8 cellular contexts compared by ENCODE assay signal in genomic region chr5:134003064-134003956, GRCh38. TPM values are rescaled to one million over a fixed set of nuclear protein-coding genes. Genes with fewer than 3 reads are reported as not detected.
DNase-seq lines count a peak whose midpoint lies in the region; ATAC-seq, FAIRE-seq and TF ChIP-seq lines count a peak whose summit lies in the region.

No MANE protein-coding gene starts in this region.

- no peak for TF ChIP-seq CTCF in HepG2 (CRISPR knock-in tag; IDR thresholded peaks at IDR 0.05)

- peak overlapping the region; percentile 97 for H3K27ac Mint-ChIP-seq in stimulated activated naive B cell treated with anti-CD40 and anti-IgM and Interleukin-4, amounts not matched to agents 10 μg/mL and 1 μg/mL and 100 μg/mL, for 72 hours

- FAIRE-seq in HepG2 (lab: Jason Lieb, UNC): no peak

- no peak; a peak in 1 of 4 replicates for TF ChIP-seq POLR2A in HepG2 (IDR thresholded peaks at IDR 0.05; ENCODE audit: insufficient read depth in 1 of 2, low read depth in 2 of 2, low read length in 2 of 2)

- peaks cover 29 to 45% of the 10 kb centered on the region in 2 donors for H3K36me3 Mint-ChIP-seq in stimulated activated naive B cell treated with anti-CD40 and anti-IgM and Interleukin-4, amounts not matched to agents 10 μg/mL and 1 μg/mL and 100 μg/mL, for 72 hours

- H3K9me3 Mint-ChIP-seq in stimulated activated naive B cell treated with anti-CD40 and anti-IgM and Interleukin-4, amounts not matched to agents 10 μg/mL and 1 μg/mL and 100 μg/mL, for 72 hours: no peaks in the 10 kb centered on the region

- under 1% methylated on average over 12 of the region's 18 CpGs for WGBS in HepG2 (ENCODE audit: low lambda C conversion rate)

- H3K27ac ChIP-seq in HepG2 (ENCODE audit: extremely low read length, insufficient read depth, low read length): peak overlapping the region; percentile 95

- no peak for TF ChIP-seq EP300 in HepG2 (IDR thresholded peaks at IDR 0.05; ENCODE audit: low read depth in 2 of 2, low read length in 2 of 2)
- TF ChIP-seq EP300 in HepG2 (CRISPR knock-in tag; IDR thresholded peaks at IDR 0.05; ENCODE audit: borderline replicate concordance): no peak

- TF ChIP-seq RAD21 in HepG2 (CRISPR knock-in tag; IDR thresholded peaks at IDR 0.05): no peak

- peaks cover 66% of the 10 kb centered on the region for H3K4me1 ChIP-seq in HepG2 (ENCODE audit: insufficient read depth, low read length)

- TSS peak; percentile 57 for BruUV-seq in HepG2 (replicated peaks; lab: Mats Ljungman, UMichigan)

- H3K9me3 ChIP-seq in MG63 (no peaks in the 10 kb centered on the region), HepG2 (ENCODE audit: low read length) (no peaks in the 10 kb centered on the region)

- peak overlapping the region; percentile 84 for H3K4me3 ChIP-seq in MG63
- H3K4me3 ChIP-seq in HepG2 (replicated peaks in 1 of 3; ENCODE audit: insufficient read depth in 1 of 3, low read depth in 2 of 3, low read length in 3 of 3): peak overlapping the region; percentile 92 to 96 (median 96)

- intact Hi-C loops in HepG2 (cut with micrococcal nuclease; ENCODE audit: unreplicated experiment): no loop called here

- H3K27me3 ChIP-seq in MG63: no peaks in the 10 kb centered on the region
- no peaks in the 10 kb centered on the region; a peak in 1 of 5 replicates for H3K27me3 ChIP-seq in HepG2 (ENCODE audit: control insufficient read depth in 1 of 2, insufficient read depth in 2 of 2, low read length in 2 of 2)

- peak overlapping the region; percentile 89 to 91 for H3K4me3 Mint-ChIP-seq in stimulated activated naive B cell treated with anti-CD40 and anti-IgM and Interleukin-4, amounts not matched to agents 10 μg/mL and 1 μg/mL and 100 μg/mL, for 72 hours

- no peak for DNase-seq in MG63
- peak; percentile 49 for DNase-seq in amniotic epithelial cell (ENCODE audit: low read depth)
- DNase-seq in HepG2 (ENCODE audit: low spot score): no peak
- DNase-seq in stimulated activated naive B cell treated with anti-CD40 and anti-IgM and Interleukin-4, amounts not matched to agents 10 μg/mL and 1 μg/mL and 100 μg/mL, for 72 hours: no peak
- DNase-seq in NCI-H1930 (lab: John Stamatoyannopoulos, UW): no peak
- no peak for DNase-seq in MV-4-11 (lab: John Stamatoyannopoulos, UW)
- DNase-seq in LoVo (ENCODE audit: low spot score): no peak

- H3K36me3 ChIP-seq in MG63: peaks cover 66% of the 10 kb centered on the region
- H3K36me3 ChIP-seq in HepG2 (replicated peaks in 1 of 2; ENCODE audit: control insufficient read depth in 1 of 2, insufficient read depth in 2 of 2, low read length in 2 of 2): peaks cover 3 to 6% of the 10 kb centered on the region in 2 experiments; a peak in 2 of 5 replicates

- CTCF ChIA-PET in HepG2 (lab: Yijun Ruan, JAX; ENCODE audit: low intra/inter-chr PET ratio, low total read pairs): no interaction called here

- POLR2A ChIA-PET in HepG2 (lab: Yijun Ruan, JAX): interaction anchor here (0.6 to 7.4 kb wide), 7 partner anchors 7 to 35 kb away, joined by 3 to 192 read pairs (median 7); partner anchors contain the start of gene C5orf15

- ATAC-seq in GM21360 (IDR thresholded peaks at IDR 0.05; ENCODE audit: unreplicated experiment): peak; percentile 3
- no peak for ATAC-seq in HepG2
- ATAC-seq in stimulated activated naive B cell treated with anti-CD40 and anti-IgM and Interleukin-4, amounts not matched to agents 10 μg/mL and 1 μg/mL and 100 μg/mL, for 72 hours (replicated peaks): peak; percentile 15 to 25

- peaks cover 40% of the 10 kb centered on the region for H4K20me1 ChIP-seq in HepG2 (ENCODE audit: insufficient read depth, low read length)

- H3K4me2 ChIP-seq in HepG2 (ENCODE audit: low read depth, low read length): peak overlapping the region; percentile 99

- H2AFZ ChIP-seq in HepG2 (ENCODE audit: low read length): no peak overlapping the region

- peaks cover 37 to 54% of the 10 kb centered on the region in 2 donors for H3K4me1 Mint-ChIP-seq in stimulated activated naive B cell treated with anti-CD40 and anti-IgM and Interleukin-4, amounts not matched to agents 10 μg/mL and 1 μg/mL and 100 μg/mL, for 72 hours

- H3K27me3 Mint-ChIP-seq in stimulated activated naive B cell treated with anti-CD40 and anti-IgM and Interleukin-4, amounts not matched to agents 10 μg/mL and 1 μg/mL and 100 μg/mL, for 72 hours: no peaks in the 10 kb centered on the region

- H3K9ac ChIP-seq in HepG2 (ENCODE audit: insufficient read depth, low read depth, low read length): peak overlapping the region; percentile 97

- H3K79me2 ChIP-seq in HepG2 (ENCODE audit: insufficient read depth, low read length): peaks cover 74% of the 10 kb centered on the region

- in situ Hi-C loops in HepG2 (cut with HindIII; ENCODE audit: extremely low pct_ligation_motif_present, low pct_unique_long_range_greater_than_20kb): no loop called here

TF ChIP-seq in HepG2, 621 proteins besides CTCF, POLR2A, EP300 and RAD21 (continues in another document):
- TF ChIP-seq ZKSCAN1 (IDR thresholded peaks at IDR 0.05; ENCODE audit: low read length) (peak; percentile 97), PTBP1 (IDR thresholded peaks at IDR 0.05; ENCODE audit: low read depth, low read length, poor library complexity, severe bottlenecking) (no peak), MXD1 (CRISPR knock-in tag; IDR thresholded peaks at IDR 0.05) (no peak), ZNF362 (CRISPR knock-in tag; IDR thresholded peaks at IDR 0.05; ENCODE audit: borderline replicate concordance) (peak; percentile 3; the same call in 1 of the 2 replicates)

RNA-seq across cellular contexts. Expression of gene VDAC1, which starts 1.5 kb away (rescaled TPM):
- total RNA-seq in MG63 (2014; rRNA removed; shearing (Covaris generic); ENCODE audit: low replicate concordance): 680 and 772 TPM in 2 replicates
- 380 and 481 TPM in 2 replicates for total RNA-seq in HepG2 (2016; rRNA removed; fragmentation: Illumina TruSeq; extraction: Trizol)
- total RNA-seq in HepG2 (2016; cell fraction: cytosol; rRNA removed; fragmentation: Illumina TruSeq; extraction: Trizol; ENCODE audit: low read depth): 142 and 143 TPM in 2 replicates
- 391 and 476 TPM in 2 replicates for total RNA-seq in HepG2 (2016; cell fraction: insoluble cytoplasmic fraction; rRNA removed; fragmentation: Illumina TruSeq; extraction: Trizol)
- 267 and 273 TPM in 2 replicates for total RNA-seq in HepG2 (2016; cell fraction: membrane; rRNA removed; fragmentation: Illumina TruSeq; extraction: Trizol)
- total RNA-seq in HepG2 (2016; cell fraction: nucleus; rRNA removed; fragmentation: Illumina TruSeq; extraction: Trizol): 160 and 168 TPM in 2 replicates
- polyA plus RNA-seq in HepG2 (2011; rRNA removed): 112 and 119 TPM in 2 replicates
- polyA plus RNA-seq in HepG2 (2011; cell fraction: cytosol; rRNA removed): 99.4 and 136 TPM in 2 replicates
- 68.8 and 87.6 TPM in 2 replicates for polyA plus RNA-seq in HepG2 (2011; cell fraction: nucleus; rRNA removed)
- polyA plus RNA-seq in HepG2 (2012): 283 and 305 TPM in 2 replicates
- 122 and 132 TPM in 2 replicates for polyA plus RNA-seq in HepG2 (2016; cell fraction: cytosol; fragmentation: Illumina TruSeq; extraction: Trizol; ENCODE audit: low read depth)
- 522 and 545 TPM in 2 replicates for polyA plus RNA-seq in HepG2 (2016; cell fraction: insoluble cytoplasmic fraction; fragmentation: Illumina TruSeq; extraction: Trizol; ENCODE audit: low read depth)
- polyA plus RNA-seq in HepG2 (2016; cell fraction: membrane; fragmentation: Illumina TruSeq; extraction: Trizol; ENCODE audit: low read depth): 196 and 202 TPM in 2 replicates
- 247 and 250 TPM in 2 replicates for polyA plus RNA-seq in HepG2 (2016; cell fraction: nucleus; fragmentation: Illumina TruSeq; extraction: Trizol; ENCODE audit: insufficient read depth, low read depth)
- 53.4 and 93.5 TPM in 2 replicates for polyA minus RNA-seq in HepG2 (2011; rRNA and poly(A)+ RNA removed; ENCODE audit: low replicate concordance)
- 105 and 139 TPM in 2 replicates for polyA minus RNA-seq in HepG2 (2011; cell fraction: cytosol; rRNA and poly(A)+ RNA removed)
- 59.4 and 73.6 TPM in 2 replicates for polyA minus RNA-seq in HepG2 (2011; cell fraction: nucleus; rRNA and poly(A)+ RNA removed)

RNA-seq across cellular contexts. Expression of gene C5orf15, which starts 34.9 kb away (rescaled TPM):
- total RNA-seq in MG63 (2014; rRNA removed; shearing (Covaris generic); ENCODE audit: low replicate concordance): 96.2 and 153 TPM in 2 replicates
- total RNA-seq in HepG2 (2016; rRNA removed; fragmentation: Illumina TruSeq; extraction: Trizol): 35.7 and 58.5 TPM in 2 replicates
- 5.8 and 7.0 TPM in 2 replicates for total RNA-seq in HepG2 (2016; cell fraction: cytosol; rRNA removed; fragmentation: Illumina TruSeq; extraction: Trizol; ENCODE audit: low read depth)
- total RNA-seq in HepG2 (2016; cell fraction: insoluble cytoplasmic fraction; rRNA removed; fragmentation: Illumina TruSeq; extraction: Trizol): 32.4 and 58.3 TPM in 2 replicates
- total RNA-seq in HepG2 (2016; cell fraction: membrane; rRNA removed; fragmentation: Illumina TruSeq; extraction: Trizol): 14.0 and 15.0 TPM in 2 replicates
- total RNA-seq in HepG2 (2016; cell fraction: nucleus; rRNA removed; fragmentation: Illumina TruSeq; extraction: Trizol): 50.5 and 53.2 TPM in 2 replicates
- polyA plus RNA-seq in HepG2 (2011; rRNA removed): 82.7 and 84.1 TPM in 2 replicates
- polyA plus RNA-seq in HepG2 (2011; cell fraction: cytosol; rRNA removed): 55.7 and 70.1 TPM in 2 replicates
- 26.9 and 28.5 TPM in 2 replicates for polyA plus RNA-seq in HepG2 (2011; cell fraction: nucleus; rRNA removed)
- polyA plus RNA-seq in HepG2 (2012): 50.8 and 57.3 TPM in 2 replicates
- polyA plus RNA-seq in HepG2 (2016; cell fraction: cytosol; fragmentation: Illumina TruSeq; extraction: Trizol; ENCODE audit: low read depth): 4.5 and 5.3 TPM in 2 replicates
- 54.9 and 56.5 TPM in 2 replicates for polyA plus RNA-seq in HepG2 (2016; cell fraction: insoluble cytoplasmic fraction; fragmentation: Illumina TruSeq; extraction: Trizol; ENCODE audit: low read depth)
- 13.6 and 14.8 TPM in 2 replicates for polyA plus RNA-seq in HepG2 (2016; cell fraction: membrane; fragmentation: Illumina TruSeq; extraction: Trizol; ENCODE audit: low read depth)
- polyA plus RNA-seq in HepG2 (2016; cell fraction: nucleus; fragmentation: Illumina TruSeq; extraction: Trizol; ENCODE audit: insufficient read depth, low read depth): 125 and 131 TPM in 2 replicates
- 27.4 and 37.7 TPM in 2 replicates for polyA minus RNA-seq in HepG2 (2011; rRNA and poly(A)+ RNA removed; ENCODE audit: low replicate concordance)
- 57.0 and 75.9 TPM in 2 replicates for polyA minus RNA-seq in HepG2 (2011; cell fraction: cytosol; rRNA and poly(A)+ RNA removed)
- 20.3 and 34.9 TPM in 2 replicates for polyA minus RNA-seq in HepG2 (2011; cell fraction: nucleus; rRNA and poly(A)+ RNA removed)
